Comparison of ENCODE assay signal across 19 cellular contexts in genomic region chr2:105895995-105896764, GRCh38.
A peak's percentile ranks its signal among the peaks of the same experiment; 100 is the strongest.
DNase-seq lines count a peak whose midpoint lies in the region; ATAC-seq and TF ChIP-seq lines count a peak whose summit lies in the region.
"Had no signal": no experiment of that assay in that cellular context is flagged by ENCODE, and none has a peak within 500 bp of the region (broad histone marks: within the 10 kb centered on the region; RNA-seq: fewer than 3 reads in every experiment).

No MANE protein-coding gene starts in this region.

- peak overlapping the region; percentile 12 for H3K27ac Mint-ChIP-seq in activated T-helper 2 cell treated with anti-CD3 and anti-CD28 coated beads, Interferon-gamma antibody, Interleukin-2, Interleukin-4, amounts not matched to agents 10 μg/mL and 5 μg/mL and 100 μg/mL, durations not matched to agents 14 hours and 24 hours and 36 hours
- H3K27ac Mint-ChIP-seq in progenitor cell of endocrine pancreas, result peak overlapping the region; percentile 33

- H3K4me3 ChIP-seq in Jurkat, Clone E6-1 (ENCODE audit: low read length), result no peak overlapping the region
- H3K4me3 ChIP-seq: vagina had no signal

- peak; percentile 44 for DNase-seq in activated T-cell treated with anti-CD3 and anti-CD28 coated beads, Interleukin-2, amount 50 U/mL, for 1 hour
- no peak for DNase-seq in activated T-cell treated with anti-CD3 and anti-CD28 coated beads for 4 hours
- peak; percentile 95 for DNase-seq in Jurkat, Clone E6-1 (ENCODE audit: low read depth, low spot score)
- no peak for DNase-seq in activated T-helper 2 cell treated with anti-CD3 and anti-CD28 coated beads, Interferon-gamma antibody, Interleukin-2, Interleukin-4, amounts not matched to agents 10 μg/mL and 5 μg/mL and 100 μg/mL, durations not matched to agents 14 hours and 24 hours and 36 hours (ENCODE audit: low spot score)
- DNase-seq in progenitor cell of endocrine pancreas (ENCODE audit: low spot score, unreplicated experiment), result no peak
- DNase-seq in DMS114 treated with DMSO at 0.1 percent for 48 hours (lab: John Stamatoyannopoulos, UW; ENCODE audit: unreplicated experiment), result no peak
- DNase-seq: amniotic stem cell; DMS79; effector CD8-positive, alpha-beta T cell; H9; head of caudate nucleus; MM.1S; NCI-H774; SHP77 treated with DMSO at 0.1 percent for 48 hours; stimulated activated CD4-positive, alpha-beta T cell treated with anti-CD3 and anti-CD28 coated beads, Interleukin-4, amount 100 ng/mL, for 4 hours had no signal

- H3K36me3 Mint-ChIP-seq in activated T-helper 2 cell treated with anti-CD3 and anti-CD28 coated beads, Interferon-gamma antibody, Interleukin-2, Interleukin-4, amounts not matched to agents 10 μg/mL and 5 μg/mL and 100 μg/mL, durations not matched to agents 14 hours and 24 hours and 36 hours (ENCODE audit: low read depth), result peaks cover 85% of the 10 kb centered on the region
- H3K36me3 Mint-ChIP-seq in progenitor cell of endocrine pancreas (ENCODE audit: insufficient read depth), result peaks cover 44% of the 10 kb centered on the region

- no peak overlapping the region for H3K4me3 Mint-ChIP-seq in activated T-helper 2 cell treated with anti-CD3 and anti-CD28 coated beads, Interferon-gamma antibody, Interleukin-2, Interleukin-4, amounts not matched to agents 10 μg/mL and 5 μg/mL and 100 μg/mL, durations not matched to agents 14 hours and 24 hours and 36 hours (ENCODE audit: low read depth)
- H3K4me3 Mint-ChIP-seq in progenitor cell of endocrine pancreas (ENCODE audit: low read depth), result no peak overlapping the region
- H3K4me3 Mint-ChIP-seq: CD14-positive monocyte, H9 had no signal

- no peaks in the 10 kb centered on the region for H3K27me3 Mint-ChIP-seq in activated T-helper 2 cell treated with anti-CD3 and anti-CD28 coated beads, Interferon-gamma antibody, Interleukin-2, Interleukin-4, amounts not matched to agents 10 μg/mL and 5 μg/mL and 100 μg/mL, durations not matched to agents 14 hours and 24 hours and 36 hours (ENCODE audit: low read depth)
- no peaks in the 10 kb centered on the region for H3K27me3 Mint-ChIP-seq in progenitor cell of endocrine pancreas

- ATAC-seq in HG03025 (IDR thresholded peaks at IDR 0.05; ENCODE audit: low FRiP score, unreplicated experiment), result no peak
- ATAC-seq in HG02610 (IDR thresholded peaks at IDR 0.05; ENCODE audit: unreplicated experiment), result no peak

- no peak for TF ChIP-seq CTCF in progenitor cell of endocrine pancreas (IDR thresholded peaks at IDR 0.05; ENCODE audit: unreplicated experiment)

- peaks cover 41% of the 10 kb centered on the region for H3K9me3 Mint-ChIP-seq in activated T-helper 2 cell treated with anti-CD3 and anti-CD28 coated beads, Interferon-gamma antibody, Interleukin-2, Interleukin-4, amounts not matched to agents 10 μg/mL and 5 μg/mL and 100 μg/mL, durations not matched to agents 14 hours and 24 hours and 36 hours
- peaks cover 33% of the 10 kb centered on the region for H3K9me3 Mint-ChIP-seq in progenitor cell of endocrine pancreas (ENCODE audit: low read depth)

- intact Hi-C loops in activated T-helper 2 cell treated with anti-CD3 and anti-CD28 coated beads, Interferon-gamma antibody, Interleukin-2, Interleukin-4, amounts not matched to agents 10 μg/mL and 5 μg/mL and 100 μg/mL, durations not matched to agents 14 hours and 24 hours and 36 hours (cut with micrococcal nuclease), result no loop called here

- H3K4me1 Mint-ChIP-seq in activated T-helper 2 cell treated with anti-CD3 and anti-CD28 coated beads, Interferon-gamma antibody, Interleukin-2, Interleukin-4, amounts not matched to agents 10 μg/mL and 5 μg/mL and 100 μg/mL, durations not matched to agents 14 hours and 24 hours and 36 hours (ENCODE audit: low read depth), result peaks cover 21% of the 10 kb centered on the region
- H3K4me1 Mint-ChIP-seq in progenitor cell of endocrine pancreas (ENCODE audit: low read depth), result peaks cover under 1% of the 10 kb centered on the region
- H3K4me1 Mint-ChIP-seq: CD14-positive monocyte had no signal

Comparison
In these comparisons a context has a peak if more than half of its experiments do, and no peak if none do; other contexts are left out.
1. DNase-seq: peak in activated T-cell treated with anti-CD3 and anti-CD28 coated beads, Interleukin-2, amount 50 U/mL, for 1 hour (single experiment) and Jurkat, Clone E6-1 (single experiment); none in activated T-cell treated with anti-CD3 and anti-CD28 coated beads for 4 hours (single experiment), activated T-helper 2 cell treated with anti-CD3 and anti-CD28 coated beads, Interferon-gamma antibody, Interleukin-2, Interleukin-4, amounts not matched to agents 10 μg/mL and 5 μg/mL and 100 μg/mL, durations not matched to agents 14 hours and 24 hours and 36 hours (single experiment), progenitor cell of endocrine pancreas (single experiment) and DMS114 treated with DMSO at 0.1 percent for 48 hours (single experiment).